ENCODE assay signal across 19 cellular contexts in the genomic region with DNA sequence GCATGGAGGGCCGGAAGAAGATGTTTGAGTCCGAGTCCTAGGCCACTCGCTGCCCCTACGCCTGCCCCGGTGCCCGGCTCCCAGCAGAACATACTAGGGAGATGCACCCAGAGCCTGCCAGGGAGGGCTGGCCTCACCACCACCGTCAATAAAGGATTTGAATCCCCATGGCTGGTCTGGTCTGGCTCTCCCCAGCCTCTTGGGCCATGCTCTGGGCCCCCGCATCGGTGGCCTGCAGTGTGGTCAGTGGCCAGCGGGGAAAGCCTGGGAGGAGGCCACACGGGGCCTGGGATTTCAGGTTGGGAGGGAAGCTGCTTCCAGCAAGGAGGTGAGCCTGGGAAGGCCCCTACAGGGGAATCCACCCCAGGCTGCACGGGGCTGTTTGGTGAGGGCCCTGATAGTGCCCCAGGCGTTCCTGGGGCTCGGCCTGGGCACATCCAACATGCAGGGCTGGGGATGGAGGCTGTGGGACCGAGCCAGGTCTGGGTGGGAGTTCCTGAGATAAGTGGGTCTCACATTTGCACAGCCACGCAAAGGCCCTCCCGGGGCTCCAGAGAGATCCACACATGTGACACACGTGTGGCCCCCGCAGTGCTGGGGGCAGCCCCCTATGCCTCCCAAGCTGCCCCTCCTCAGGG. TPM values are rescaled to one million over a fixed set of nuclear protein-coding genes. Genes with fewer than 3 reads are reported as not detected.
A peak's percentile ranks its signal among the peaks of the same experiment; 100 is the strongest.
DNase-seq lines count a peak whose midpoint lies in the region; ATAC-seq, FAIRE-seq and TF ChIP-seq lines count a peak whose summit lies in the region.
"Had no signal": no experiment of that assay in that cellular context is flagged by ENCODE, and none has a peak within 500 bp of the region (broad histone marks: within the 10 kb centered on the region; RNA-seq: fewer than 3 reads in every experiment).

No MANE protein-coding gene starts in this region.

- H3K4me3 ChIP-seq in BLaER1 treated with 17β-estradiol and CSF1 and Interleukin-3, amounts not matched to agents 10 nM and 100 nM, result no peak overlapping the region
- H3K4me3 ChIP-seq in kidney (ENCODE audit: low read length in 2 of 2), result no peak overlapping the region
- peak overlapping the region; percentile 73 to 77 for H3K4me3 ChIP-seq in neutrophil (ENCODE audit: low read depth in 1 of 2, low read length in 1 of 2)
- H3K4me3 ChIP-seq in transverse colon, result no peak overlapping the region
- H3K4me3 ChIP-seq: SJSA1 had no signal

- H3K9ac ChIP-seq in BLaER1 treated with 17β-estradiol and CSF1 and Interleukin-3, amounts not matched to agents 10 nM and 100 nM, result peak overlapping the region in 7 of 11 experiments; percentile 2 to 43 (median 40); a peak in 5 of 22 replicates
- H3K9ac ChIP-seq in kidney (ENCODE audit: low read length in 2 of 2), result no peak overlapping the region

- WGBS in transverse colon (ENCODE audit: low coverage in 1 of 2), 2 donors, result 88% methylated on average over 14 of the region's 19 CpGs; no CpG with 5 or more reads in 1 of the 2 donors

- no peak for FAIRE-seq in kidney (lab: Jason Lieb, UNC)
- FAIRE-seq: GM12891 had no signal

- CTCF ChIA-PET in RWPE1 (lab: Yijun Ruan, JAX), result interaction anchor here (0.6 to 1.2 kb wide), 2 partner anchors 41 to 310 kb away, joined by 3 to 5 read pairs; no protein-coding TSS in a partner anchor

- no peak for TF ChIP-seq EP300 in transverse colon (IDR thresholded peaks at IDR 0.05; ENCODE audit: low read depth)

- no peaks in the 10 kb centered on the region for H3K36me3 ChIP-seq in BLaER1 treated with 17β-estradiol and CSF1 and Interleukin-3, amounts not matched to agents 10 nM and 100 nM
- H3K36me3 ChIP-seq in kidney (ENCODE audit: control insufficient read depth in 1 of 2, insufficient read depth in 2 of 2, low read length in 2 of 2) (no peaks in the 10 kb centered on the region), neutrophil (no peaks in the 10 kb centered on the region), transverse colon (no peaks in the 10 kb centered on the region)
- H3K36me3 ChIP-seq: SJSA1 had no signal

- peak overlapping the region in 3 of 11 experiments; percentile 13 to 56 (median 34); a peak in 4 of 22 replicates for H3K27ac ChIP-seq in BLaER1 treated with 17β-estradiol and CSF1 and Interleukin-3, amounts not matched to agents 10 nM and 100 nM
- H3K27ac ChIP-seq in RWPE1 (peak overlapping the region; percentile 97), kidney (ENCODE audit: low read depth in 2 of 2, low read length in 2 of 2) (no peak overlapping the region), neutrophil (peak overlapping the region; percentile 100), transverse colon (no peak overlapping the region)
- H3K27ac ChIP-seq: SJSA1 had no signal

- peak overlapping the region; percentile 80 to 100 (median 99) for H3K4me2 ChIP-seq in BLaER1 treated with 17β-estradiol and CSF1 and Interleukin-3, amounts not matched to agents 10 nM and 100 nM

- TF ChIP-seq POLR2A in transverse colon (IDR thresholded peaks at IDR 0.05), result no peak

- TF ChIP-seq CTCF in RWPE1 (conservative IDR thresholded peaks at IDR 0.05; ENCODE audit: low read depth) (no peak), kidney (IDR thresholded peaks at IDR 0.05; ENCODE audit: borderline replicate concordance, extremely low read depth, insufficient read depth) (no peak), neutrophil (IDR thresholded peaks at IDR 0.05) (no peak), transverse colon (IDR thresholded peaks at IDR 0.05) (no peak)

- peaks cover 0 to 15% (median 0%) of the 10 kb centered on the region in 11 experiments; a peak in 3 of 22 replicates for H4K20me1 ChIP-seq in BLaER1 treated with 17β-estradiol and CSF1 and Interleukin-3, amounts not matched to agents 10 nM and 100 nM

- in situ Hi-C loops in transverse colon (cut with MboI; ENCODE audit: low pct_ligation_motif_present in 1 of 4, low pct_unique_long_range_greater_than_20kb in 1 of 4, low sequenced_read_pairs in 3 of 4), result no loop called here

- intact Hi-C loops in kidney (cut with DNase I) (no loop called here), transverse colon (cut with DNase I; ENCODE audit: low total_unique reads) (no loop called here)

- no peaks in the 10 kb centered on the region for H3K9me3 ChIP-seq in BLaER1 treated with 17β-estradiol and CSF1 and Interleukin-3, amounts not matched to agents 10 nM and 100 nM (replicated peaks in 1 of 11)
- H3K9me3 ChIP-seq in kidney (ENCODE audit: control insufficient read depth in 1 of 2, low read length in 2 of 2) (no peaks in the 10 kb centered on the region), neutrophil (no peaks in the 10 kb centered on the region), transverse colon (no peaks in the 10 kb centered on the region)
- H3K9me3 ChIP-seq: SJSA1 had no signal

- POLR2A ChIA-PET in RWPE1 (lab: Yijun Ruan, JAX; ENCODE audit: low non-redundant PET), result no interaction called here

- peaks cover 0 to 6% (median 0%) of the 10 kb centered on the region in 11 experiments; a peak in 4 of 22 replicates for H3K27me3 ChIP-seq in BLaER1 treated with 17β-estradiol and CSF1 and Interleukin-3, amounts not matched to agents 10 nM and 100 nM
- H3K27me3 ChIP-seq in neutrophil (no peaks in the 10 kb centered on the region), transverse colon (no peaks in the 10 kb centered on the region)

- ATAC-seq in GM18873 (IDR thresholded peaks at IDR 0.05; ENCODE audit: low FRiP score, unreplicated experiment), result no peak

- H3K4me1 ChIP-seq in BLaER1 treated with 17β-estradiol and CSF1 and Interleukin-3, amounts not matched to agents 10 nM and 100 nM, result peaks cover 92 to 99% (median 97%) of the 10 kb centered on the region in 10 experiments
- peaks cover 4 to 12% of the 10 kb centered on the region in 2 donors for H3K4me1 ChIP-seq in kidney (ENCODE audit: control insufficient read depth in 1 of 2, insufficient read depth in 1 of 2, low read depth in 1 of 2, low read length in 2 of 2)
- H3K4me1 ChIP-seq in neutrophil (ENCODE audit: control insufficient read depth in 1 of 2, insufficient read depth in 1 of 2, low read depth in 1 of 2, low read length in 1 of 2), result peaks cover 89 to 95% of the 10 kb centered on the region in 2 experiments
- H3K4me1 ChIP-seq in transverse colon, result peaks cover 0 to 16% (median 8%) of the 10 kb centered on the region in 4 donors

- DNase-seq in RWPE1 (ENCODE audit: low spot score) (no peak), kidney (peak; percentile 64), transverse colon (no peak), Ammon's horn (ENCODE audit: low spot score) (no peak)
- no peak for DNase-seq in activated effector memory CD4-positive, alpha-beta T cell treated with anti-CD3 and anti-CD28 coated beads, Interleukin-2, amount 50 U/mL, for 16 hours
- DNase-seq: CD4-positive, CD25-positive, alpha-beta regulatory T cell; GF-D8; NCI-H1417; NCI-H187; NCI-H226; NCI-H524 had no signal

RNA-seq across cellular contexts. Expression of gene TNNI2, which starts 2.8 kb away (rescaled TPM):
- total RNA-seq in kidney, result 1.3 TPM
- not detected for polyA plus RNA-seq in kidney (ENCODE audit: insufficient read depth, low read depth, low replicate concordance)
- total RNA-seq in transverse colon, result 10 to 100 TPM in 1 of 4 donors, 1 to 10 TPM in 1, not detected in 2; 3.5 to 35.9 TPM
- total RNA-seq: CD4-positive, CD25-positive, alpha-beta regulatory T cell; H4; M059J; SJSA1 had no signal
- polyA plus RNA-seq: CD4-positive, CD25-positive, alpha-beta regulatory T cell had no signal

RNA-seq across cellular contexts. Expression of gene SYT8, which starts 6.8 kb away (rescaled TPM):
- total RNA-seq in kidney (1.7 TPM), transverse colon (1 to 10 TPM in 2 of 4 donors, not detected in 2; 1.4 to 4.1 TPM)
- 1.2 TPM for polyA plus RNA-seq in kidney (ENCODE audit: insufficient read depth, low read depth, low replicate concordance)
- total RNA-seq: CD4-positive, CD25-positive, alpha-beta regulatory T cell; H4; M059J; SJSA1 had no signal
- polyA plus RNA-seq: CD4-positive, CD25-positive, alpha-beta regulatory T cell had no signal

RNA-seq across cellular contexts. Expression of gene LSP1, which starts 11.3 kb away (rescaled TPM):
- total RNA-seq in kidney (26.1 TPM), transverse colon (10 to 100 TPM; 12.3 to 69.6 (median 23.2) TPM)
- 8.4 TPM for polyA plus RNA-seq in kidney (ENCODE audit: insufficient read depth, low read depth, low replicate concordance)

RNA-seq across cellular contexts. Expression of gene PRR33, which starts 50.1 kb away (rescaled TPM):
- total RNA-seq in kidney (not detected), transverse colon (not detected)
- not detected for polyA plus RNA-seq in kidney (ENCODE audit: insufficient read depth, low read depth, low replicate concordance)
- total RNA-seq: CD4-positive, CD25-positive, alpha-beta regulatory T cell; H4; HT-29; M059J; SJSA1 had no signal

Comparison
In these comparisons a context has a peak if more than half of its experiments do, and no peak if none do; other contexts are left out.
1. H3K27ac ChIP-seq: peak in RWPE1 (single experiment) and neutrophil (single experiment); none in kidney (0 of 2) and transverse colon (0 of 4).
2. H3K4me3 ChIP-seq: peak in neutrophil (2 of 2); none in BLaER1 treated with 17β-estradiol and CSF1 and Interleukin-3, amounts not matched to agents 10 nM and 100 nM (0 of 10), kidney (0 of 2) and transverse colon (0 of 4).
3. H3K9ac ChIP-seq: peak in BLaER1 treated with 17β-estradiol and CSF1 and Interleukin-3, amounts not matched to agents 10 nM and 100 nM (7 of 11); none in kidney (0 of 2).